ENCODE assay signal across 12 cellular contexts in the genomic region with DNA sequence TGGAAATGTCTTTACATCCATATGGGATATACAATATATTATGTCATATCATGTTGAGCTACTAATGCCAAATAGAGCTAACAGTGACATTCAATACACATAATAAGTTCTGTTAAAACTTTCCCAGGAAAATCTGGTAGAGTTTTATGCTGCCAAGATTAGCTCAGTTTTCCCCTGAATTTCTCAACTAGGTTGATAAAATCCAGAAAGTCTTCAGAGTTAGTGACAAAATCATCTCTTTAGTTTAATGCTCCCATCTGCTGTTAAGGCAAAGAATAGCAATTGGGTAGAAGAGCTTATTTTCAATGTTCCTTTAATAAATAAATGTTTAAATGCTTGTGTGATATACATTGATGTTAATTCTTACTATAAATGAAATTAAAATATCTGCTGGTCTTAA. TPM values are rescaled to one million over a fixed set of nuclear protein-coding genes. Genes with fewer than 3 reads are reported as not detected.
DNase-seq lines count a peak whose midpoint lies in the region; ATAC-seq and TF ChIP-seq lines count a peak whose summit lies in the region.
"Had no signal": no experiment of that assay in that cellular context is flagged by ENCODE, and none has a peak within 500 bp of the region (broad histone marks: within the 10 kb centered on the region; RNA-seq: fewer than 3 reads in every experiment).

No MANE protein-coding gene starts in this region.

- H3K4me3 ChIP-seq in hepatocyte, result no peak overlapping the region
- no peak overlapping the region for H3K4me3 ChIP-seq in vagina

- peak overlapping the region in 3 of 5 experiments; percentile 43 to 65 (median 64) for H3K4me3 Mint-ChIP-seq in brain
- no peak overlapping the region for H3K4me3 Mint-ChIP-seq in natural killer cell treated with Interleukin-12 subunit alpha and Interleukin-12 subunit beta and Interleukin-15 and Interleukin-18, amount 100 ng/mL, for 72 hours
- H3K4me3 Mint-ChIP-seq: activated T-helper 1 cell treated with anti-CD3 and anti-CD28 coated beads, Interleukin-12 subunit alpha, Interleukin-12 subunit beta, Interleukin-2, Interleukin-4 antibody, amounts not matched to agents 30 ng/mL and 10 ng/mL and 1 ng/mL, durations not matched to agents 14 hours and 24 hours and 36 hours; CD4-positive, CD25-positive, alpha-beta regulatory T cell had no signal

- peaks cover 7% of the 10 kb centered on the region for H3K4me1 Mint-ChIP-seq in brain
- H3K4me1 Mint-ChIP-seq in natural killer cell treated with Interleukin-12 subunit alpha and Interleukin-12 subunit beta and Interleukin-15 and Interleukin-18, amount 100 ng/mL, for 72 hours (ENCODE audit: low read depth in 2 of 2), result no peaks in the 10 kb centered on the region
- H3K4me1 Mint-ChIP-seq: CD4-positive, CD25-positive, alpha-beta regulatory T cell had no signal

- H3K9me2 ChIP-seq in hepatocyte (replicated peaks; ENCODE audit: insufficient read depth), result no peaks in the 10 kb centered on the region

- peaks cover 4% of the 10 kb centered on the region for H3K4me1 ChIP-seq in hepatocyte (ENCODE audit: insufficient read depth)
- H3K4me1 ChIP-seq in vagina, result peaks cover 27% of the 10 kb centered on the region

- peak overlapping the region; percentile 71 for H3K4me2 ChIP-seq in hepatocyte

- no peak for TF ChIP-seq POLR2A in vagina (IDR thresholded peaks at IDR 0.05)

- TF ChIP-seq CTCF in brain (conservative IDR thresholded peaks at IDR 0.05), result peak in 1 of 2 experiments; percentile 47
- TF ChIP-seq CTCF in hepatocyte (IDR thresholded peaks at IDR 0.05; ENCODE audit: poor library complexity), result peak; percentile 36
- TF ChIP-seq CTCF in vagina (IDR thresholded peaks at IDR 0.05), result peak in 2 of 3 experiments; percentile 30 to 46

- DNase-seq in NCI-H524 treated with DMSO at 0.1 percent for 48 hours (lab: John Stamatoyannopoulos, UW), result peak; percentile 1
- no peak for DNase-seq in NCI-H524 (lab: John Stamatoyannopoulos, UW)
- DNase-seq in hepatocyte (ENCODE audit: low spot score), result no peak
- no peak for DNase-seq in vagina (ENCODE audit: extremely low spot score in 2 of 2)
- DNase-seq in GDM1 (lab: John Stamatoyannopoulos, UW), result no peak
- no peak for DNase-seq in natural killer cell treated with Interleukin-12 subunit alpha and Interleukin-12 subunit beta and Interleukin-15 and Interleukin-18, amount 100 ng/mL, for 72 hours (ENCODE audit: low spot score)
- DNase-seq: CD4-positive, CD25-positive, alpha-beta regulatory T cell; NCI-H1417 treated with DMSO at 0.1 percent for 48 hours had no signal

- H3K9me3 Mint-ChIP-seq in brain, result no peaks in the 10 kb centered on the region
- no peaks in the 10 kb centered on the region for H3K9me3 Mint-ChIP-seq in natural killer cell treated with Interleukin-12 subunit alpha and Interleukin-12 subunit beta and Interleukin-15 and Interleukin-18, amount 100 ng/mL, for 72 hours
- H3K9me3 Mint-ChIP-seq: activated T-helper 1 cell treated with anti-CD3 and anti-CD28 coated beads, Interleukin-12 subunit alpha, Interleukin-12 subunit beta, Interleukin-2, Interleukin-4 antibody, amounts not matched to agents 30 ng/mL and 10 ng/mL and 1 ng/mL, durations not matched to agents 14 hours and 24 hours and 36 hours had no signal

- H4K20me1 ChIP-seq in hepatocyte (ENCODE audit: insufficient read depth, poor library complexity, severe bottlenecking), result peaks cover 4% of the 10 kb centered on the region

- ATAC-seq in GM21717 (IDR thresholded peaks at IDR 0.05; ENCODE audit: unreplicated experiment), result no peak
- ATAC-seq in natural killer cell treated with Interleukin-12 subunit alpha and Interleukin-12 subunit beta and Interleukin-15 and Interleukin-18, amount 100 ng/mL, for 72 hours, result no peak

- H3K9me3 ChIP-seq in hepatocyte (ENCODE audit: low read depth) (no peaks in the 10 kb centered on the region), vagina (no peaks in the 10 kb centered on the region)

- H3K36me3 ChIP-seq in hepatocyte (replicated peaks; ENCODE audit: insufficient read depth, low read depth), result no peaks in the 10 kb centered on the region
- peaks cover under 1 to 21% of the 10 kb centered on the region in 2 donors for H3K36me3 ChIP-seq in vagina

- H3K27me3 Mint-ChIP-seq in brain, result no peaks in the 10 kb centered on the region
- no peaks in the 10 kb centered on the region for H3K27me3 Mint-ChIP-seq in natural killer cell treated with Interleukin-12 subunit alpha and Interleukin-12 subunit beta and Interleukin-15 and Interleukin-18, amount 100 ng/mL, for 72 hours
- H3K27me3 Mint-ChIP-seq: CD4-positive, CD25-positive, alpha-beta regulatory T cell had no signal

- H3K27ac Mint-ChIP-seq in brain, result peak overlapping the region in 3 of 5 experiments; percentile 34 to 81 (median 68)
- no peak overlapping the region for H3K27ac Mint-ChIP-seq in natural killer cell treated with Interleukin-12 subunit alpha and Interleukin-12 subunit beta and Interleukin-15 and Interleukin-18, amount 100 ng/mL, for 72 hours
- H3K27ac Mint-ChIP-seq: activated T-helper 1 cell treated with anti-CD3 and anti-CD28 coated beads, Interleukin-12 subunit alpha, Interleukin-12 subunit beta, Interleukin-2, Interleukin-4 antibody, amounts not matched to agents 30 ng/mL and 10 ng/mL and 1 ng/mL, durations not matched to agents 14 hours and 24 hours and 36 hours; CD4-positive, CD25-positive, alpha-beta regulatory T cell had no signal

- intact Hi-C loops in vagina (cut with DNase I), result no loop called here

- H3K27me3 ChIP-seq in hepatocyte (no peaks in the 10 kb centered on the region), vagina (no peaks in the 10 kb centered on the region)

- H2AFZ ChIP-seq in hepatocyte, result no peak overlapping the region

- H3K27ac ChIP-seq in hepatocyte (peak overlapping the region; percentile 98), vagina (peak overlapping the region; percentile 91)

- H3K36me3 Mint-ChIP-seq in brain, result peaks cover 7% of the 10 kb centered on the region
- no peaks in the 10 kb centered on the region for H3K36me3 Mint-ChIP-seq in natural killer cell treated with Interleukin-12 subunit alpha and Interleukin-12 subunit beta and Interleukin-15 and Interleukin-18, amount 100 ng/mL, for 72 hours
- H3K36me3 Mint-ChIP-seq: CD4-positive, CD25-positive, alpha-beta regulatory T cell had no signal

- peaks cover 92% of the 10 kb centered on the region for H3K79me2 ChIP-seq in hepatocyte

RNA-seq across cellular contexts. Expression of a gene that starts 10.0 kb away (rescaled TPM):
- polyA plus RNA-seq in brain (ENCODE audit: insufficient read depth, low read depth, low replicate concordance) (13.5 TPM), hepatocyte (6,699 and 6,726 TPM in 2 replicates)
- total RNA-seq in hepatocyte (5,479 and 8,329 TPM in 2 replicates), vagina (123 TPM)
- total RNA-seq in natural killer cell treated with Interleukin-12 subunit alpha and Interleukin-12 subunit beta and Interleukin-15 and Interleukin-18, amount 100 ng/mL, for 72 hours, result not detected
- total RNA-seq: CD4-positive, CD25-positive, alpha-beta regulatory T cell; T-helper 2 cell treated with Interferon-gamma antibody and Interleukin-4, amounts not matched to agents 100 ng/mL and 5 ng/mL, for 36 hours had no signal
- polyA plus RNA-seq: CD4-positive, CD25-positive, alpha-beta regulatory T cell had no signal

Comparison
In these comparisons a context has a peak if more than half of its experiments do, and no peak if none do; other contexts are left out.
1. H3K27ac Mint-ChIP-seq: peak in brain (3 of 5); none in natural killer cell treated with Interleukin-12 subunit alpha and Interleukin-12 subunit beta and Interleukin-15 and Interleukin-18, amount 100 ng/mL, for 72 hours (0 of 2).
2. RNA of a gene that starts 10.0 kb away (total RNA-seq): 5,479 to 8,329 TPM in hepatocyte and 123 TPM in vagina (single experiment); not detected in natural killer cell treated with Interleukin-12 subunit alpha and Interleukin-12 subunit beta and Interleukin-15 and Interleukin-18, amount 100 ng/mL, for 72 hours; every median in the first group is over 100 times any median in the second.